In genomic region chr5:118121258-118121657, GRCh38 we compare ENCODE assay signal across 28 cellular contexts.
"Had no signal": no experiment of that assay in that cellular context is flagged by ENCODE, and none has a peak within 500 bp of the region (broad histone marks: within the 10 kb centered on the region; RNA-seq: fewer than 3 reads in every experiment).

No MANE protein-coding gene starts in this region.

- H2AFZ ChIP-seq: hepatocyte had no signal

- H3K27ac ChIP-seq: coronary artery, dorsolateral prefrontal cortex, epithelial cell of prostate, esophagus muscularis mucosa, esophagus squamous epithelium, foreskin keratinocyte, gastrocnemius medialis, gastroesophageal sphincter, heart left ventricle, heart right ventricle, hepatocyte had no signal

- H3K4me3 ChIP-seq: coronary artery, dorsolateral prefrontal cortex, esophagus muscularis mucosa, esophagus squamous epithelium, gastrocnemius medialis, gastroesophageal sphincter, heart left ventricle, heart right ventricle, hepatocyte had no signal

- H3K79me2 ChIP-seq: hepatocyte had no signal

- H3K4me2 ChIP-seq: hepatocyte had no signal

- DNase-seq: cortex of kidney; dermis blood vessel endothelial cell; dorsolateral prefrontal cortex; effector CD4-positive, alpha-beta T cell; effector CD8-positive, alpha-beta T cell; effector memory CD4-positive, alpha-beta T cell; effector memory CD8-positive, alpha-beta T cell; endodermal cell; erythroblast; esophagus squamous epithelium; foreskin fibroblast; foreskin keratinocyte; foreskin melanocyte; gastrocnemius medialis; glutamatergic neuron; head of caudate nucleus; heart left ventricle; heart right ventricle; hippocampal formation had no signal

- H3K4me1 ChIP-seq: esophagus muscularis mucosa, esophagus squamous epithelium, foreskin keratinocyte, gastrocnemius medialis, gastroesophageal sphincter, heart left ventricle, heart right ventricle had no signal

- ATAC-seq: effector memory CD8-positive, alpha-beta T cell; esophagus mucosa; foreskin keratinocyte; gastrocnemius medialis; gastroesophageal sphincter; heart left ventricle; heart right ventricle had no signal

- FAIRE-seq: endometrium, endothelial cell of umbilical vein, frontal cortex had no signal

- H3K9me3 ChIP-seq: esophagus muscularis mucosa, esophagus squamous epithelium, gastrocnemius medialis, gastroesophageal sphincter, heart left ventricle, heart right ventricle had no signal

- H3K36me3 ChIP-seq: esophagus muscularis mucosa, esophagus squamous epithelium, gastrocnemius medialis, gastroesophageal sphincter, heart left ventricle, heart right ventricle had no signal

- H3K27me3 ChIP-seq: dorsolateral prefrontal cortex, esophagus muscularis mucosa, esophagus squamous epithelium, foreskin keratinocyte, gastrocnemius medialis, gastroesophageal sphincter, heart left ventricle, heart right ventricle, hepatocyte had no signal
